ENCODE assay signal across 1 cellular context in the genomic region with DNA sequence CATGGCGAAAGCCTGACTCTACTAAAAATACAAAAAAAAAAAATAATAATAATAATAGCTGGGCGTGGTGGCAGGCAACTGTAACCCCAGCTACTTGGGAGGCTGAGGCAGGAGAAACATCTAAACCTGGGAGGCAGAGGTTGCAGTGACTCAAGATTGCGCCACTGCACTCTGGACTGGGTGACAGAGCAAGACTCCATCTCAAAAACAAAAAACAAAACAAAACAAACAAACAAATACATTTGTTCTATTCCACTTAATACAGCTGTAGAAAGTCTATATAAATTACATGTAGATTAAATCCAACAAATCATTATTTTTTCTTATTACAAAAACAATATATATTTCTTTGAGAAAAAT.
TF ChIP-seq lines count a peak whose summit lies in the region.

No MANE protein-coding gene starts in this region.

TF ChIP-seq in GM12878, 131 proteins besides CTCF, POLR2A, EP300 and RAD21 (continued from another document):
- TF ChIP-seq, protein P1, sequence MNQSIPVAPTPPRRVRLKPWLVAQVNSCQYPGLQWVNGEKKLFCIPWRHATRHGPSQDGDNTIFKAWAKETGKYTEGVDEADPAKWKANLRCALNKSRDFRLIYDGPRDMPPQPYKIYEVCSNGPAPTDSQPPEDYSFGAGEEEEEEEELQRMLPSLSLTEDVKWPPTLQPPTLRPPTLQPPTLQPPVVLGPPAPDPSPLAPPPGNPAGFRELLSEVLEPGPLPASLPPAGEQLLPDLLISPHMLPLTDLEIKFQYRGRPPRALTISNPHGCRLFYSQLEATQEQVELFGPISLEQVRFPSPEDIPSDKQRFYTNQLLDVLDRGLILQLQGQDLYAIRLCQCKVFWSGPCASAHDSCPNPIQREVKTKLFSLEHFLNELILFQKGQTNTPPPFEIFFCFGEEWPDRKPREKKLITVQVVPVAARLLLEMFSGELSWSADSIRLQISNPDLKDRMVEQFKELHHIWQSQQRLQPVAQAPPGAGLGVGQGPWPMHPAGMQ (IDR thresholded peaks at IDR 0.05; ENCODE audit: borderline replicate concordance): no peak
- TF ChIP-seq SUZ12 (IDR thresholded peaks at IDR 0.05; ENCODE audit: unreplicated experiment): no peak
- TF ChIP-seq PAX8 (IDR thresholded peaks at IDR 0.05): no peak
- no peak for TF ChIP-seq RBBP5 (conservative IDR thresholded peaks at IDR 0.05)
- TF ChIP-seq MLLT1 (IDR thresholded peaks at IDR 0.05): no peak
- no peak for TF ChIP-seq CHD1 (IDR thresholded peaks at IDR 0.05; ENCODE audit: low read depth, low read length)
- no peak for TF ChIP-seq SRF (IDR thresholded peaks at IDR 0.05; ENCODE audit: low read depth in 2 of 2, low read length in 2 of 2)
- TF ChIP-seq KAT2A (conservative IDR thresholded peaks at IDR 0.05; ENCODE audit: control insufficient read depth, low read depth, low read length): no peak
- TF ChIP-seq CBX5 (IDR thresholded peaks at IDR 0.05; ENCODE audit: low read depth): no peak
